In the genomic region with DNA sequence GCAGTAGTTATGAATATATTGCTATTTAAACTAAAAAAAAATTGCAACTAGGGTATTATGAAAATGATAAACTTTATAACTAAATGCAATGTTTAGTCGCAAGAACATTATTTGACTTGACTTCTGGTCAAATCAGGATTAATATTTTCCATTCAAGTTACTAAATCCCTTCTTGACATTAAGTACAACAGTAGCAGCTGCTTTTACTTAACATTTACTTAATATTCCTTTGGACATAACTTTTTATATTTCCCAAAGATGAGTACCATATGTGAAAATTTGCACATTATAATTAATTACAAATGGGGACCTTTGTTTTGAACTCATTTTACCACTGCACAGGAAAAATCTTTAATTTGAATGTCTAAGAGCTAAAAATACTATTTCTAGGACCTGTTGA, we compare ENCODE assay signal across 22 cellular contexts.
DNase-seq lines count a peak whose midpoint lies in the region; ATAC-seq, FAIRE-seq and TF ChIP-seq lines count a peak whose summit lies in the region.
"Had no signal": no experiment of that assay in that cellular context is flagged by ENCODE, and none has a peak within 500 bp of the region (broad histone marks: within the 10 kb centered on the region; RNA-seq: fewer than 3 reads in every experiment).

No MANE protein-coding gene starts in this region.

- DNase-seq in AG10803 (ENCODE audit: low read depth) (peak; percentile 28), SK-N-MC (ENCODE audit: low read depth, low spot score) (no peak), endothelial cell (ENCODE audit: low spot score) (no peak), small intestine (no peak), left colon (no peak), MCF 10A (ENCODE audit: unreplicated experiment) (no peak)
- DNase-seq in activated CD4-positive, alpha-beta T cell treated with anti-CD3 and anti-CD28 coated beads, Interleukin-2, amount 10 ng/mL, durations not matched to agents 7 days and 5 days: no peak
- DNase-seq: 8988T; Caco-2; CD4-positive, CD25-positive, alpha-beta regulatory T cell; CD8-positive, alpha-beta T cell; DMS153; DND-41; GDM1; GM23248; H7; HCEC 1CT had no signal

- CTCF ChIA-PET in MCF 10A (lab: Yijun Ruan, JAX): interaction anchor here (0.5 to 1.6 kb wide), 3 partner anchors 9 to 630 kb away, joined by 3 to 4 read pairs (median 3); no protein-coding TSS in a partner anchor
- CTCF ChIA-PET in activated CD4-positive, alpha-beta T cell treated with anti-CD3 and anti-CD28 coated beads, Interleukin-2, amount 10 ng/mL, durations not matched to agents 7 days and 5 days (lab: Charles Lee): no interaction called here

- H3K9me3 ChIP-seq in SK-N-MC (ENCODE audit: low read depth, low read length): no peaks in the 10 kb centered on the region
- H3K9me3 ChIP-seq in small intestine (ENCODE audit: control insufficient read depth, low read depth): no peaks in the 10 kb centered on the region
- H3K9me3 ChIP-seq: Caco-2 had no signal

- H3K27ac Mint-ChIP-seq in endothelial cell (ENCODE audit: unreplicated experiment) (peak overlapping the region; percentile 26), MCF 10A (ENCODE audit: low read depth, unreplicated experiment) (no peak overlapping the region)
- H3K27ac Mint-ChIP-seq in activated CD4-positive, alpha-beta T cell treated with anti-CD3 and anti-CD28 coated beads, Interleukin-2, amount 10 ng/mL, durations not matched to agents 7 days and 5 days: no peak overlapping the region
- H3K27ac Mint-ChIP-seq: B cell; CD4-positive, CD25-positive, alpha-beta regulatory T cell; CD8-positive, alpha-beta T cell had no signal

- no peak for ATAC-seq in left colon
- ATAC-seq: CD8-positive, alpha-beta T cell had no signal

- H3K4me3 ChIP-seq in AG10803 (ENCODE audit: low read length) (no peak overlapping the region), SK-N-MC (peak overlapping the region; percentile 22; the same call in 1 of the 2 replicates), small intestine (ENCODE audit: low read depth in 1 of 2, low read length in 2 of 2) (no peak overlapping the region)
- H3K4me3 ChIP-seq: BLaER1, GM23248 had no signal

- H3K27me3 ChIP-seq in small intestine (ENCODE audit: control insufficient read depth in 2 of 2, insufficient read depth in 2 of 2, low read length in 2 of 2): no peaks in the 10 kb centered on the region
- H3K27me3 ChIP-seq: BLaER1 had no signal

- H3K36me3 Mint-ChIP-seq in endothelial cell (ENCODE audit: low read depth, unreplicated experiment) (peaks cover 3% of the 10 kb centered on the region), MCF 10A (ENCODE audit: insufficient read depth, unreplicated experiment) (peaks cover 30% of the 10 kb centered on the region)
- peaks cover 32% of the 10 kb centered on the region for H3K36me3 Mint-ChIP-seq in activated CD4-positive, alpha-beta T cell treated with anti-CD3 and anti-CD28 coated beads, Interleukin-2, amount 10 ng/mL, durations not matched to agents 7 days and 5 days (ENCODE audit: low read depth)

- peaks cover 46% of the 10 kb centered on the region for H3K36me3 ChIP-seq in SK-N-MC (ENCODE audit: insufficient read depth, low read length)
- no peaks in the 10 kb centered on the region for H3K36me3 ChIP-seq in small intestine (ENCODE audit: control insufficient read depth in 2 of 2, insufficient read depth in 2 of 2, low read length in 2 of 2)

- BruUV-seq in MCF 10A (replicated peaks; lab: Mats Ljungman, UMichigan): no TSS peak

- peak overlapping the region; percentile 50; the same call in 1 of the 2 replicates for H3K27ac ChIP-seq in SK-N-MC
- H3K27ac ChIP-seq in small intestine (ENCODE audit: low read depth in 1 of 2, low read length in 1 of 2): no peak overlapping the region
- H3K27ac ChIP-seq: BLaER1, C4-2B, GM23248 had no signal

- no peak overlapping the region for H3K9ac ChIP-seq in SK-N-MC (ENCODE audit: insufficient read length)
- H3K9ac ChIP-seq: BLaER1, GM23248 had no signal

- H3K9me3 Mint-ChIP-seq in endothelial cell (ENCODE audit: unreplicated experiment) (no peaks in the 10 kb centered on the region), MCF 10A (ENCODE audit: unreplicated experiment) (no peaks in the 10 kb centered on the region)
- peaks cover 6% of the 10 kb centered on the region for H3K9me3 Mint-ChIP-seq in activated CD4-positive, alpha-beta T cell treated with anti-CD3 and anti-CD28 coated beads, Interleukin-2, amount 10 ng/mL, durations not matched to agents 7 days and 5 days
- H3K9me3 Mint-ChIP-seq: CD8-positive, alpha-beta T cell had no signal

- peak; percentile 15 for FAIRE-seq in small intestine (lab: Jason Lieb, UNC)
- FAIRE-seq: GM12891, H1 had no signal

- 68 to 90% (median 82%) methylated on average over 1 of the region's 1 CpG for WGBS in small intestine, 3 donors

- no peaks in the 10 kb centered on the region for H3K4me1 ChIP-seq in small intestine (ENCODE audit: control insufficient read depth in 2 of 2, insufficient read depth in 1 of 2, low read depth in 1 of 2, low read length in 1 of 2)
- H3K4me1 ChIP-seq: BLaER1, Caco-2 had no signal

- H3K4me3 Mint-ChIP-seq in endothelial cell (ENCODE audit: unreplicated experiment): no peak overlapping the region
- H3K4me3 Mint-ChIP-seq in MCF 10A (ENCODE audit: unreplicated experiment): no peak overlapping the region
- H3K4me3 Mint-ChIP-seq in activated CD4-positive, alpha-beta T cell treated with anti-CD3 and anti-CD28 coated beads, Interleukin-2, amount 10 ng/mL, durations not matched to agents 7 days and 5 days: no peak overlapping the region
- H3K4me3 Mint-ChIP-seq: B cell; CD4-positive, CD25-positive, alpha-beta regulatory T cell; CD8-positive, alpha-beta T cell had no signal

- intact Hi-C loops in left colon (cut with DNase I, micrococcal nuclease) (no loop called here), MCF 10A (cut with micrococcal nuclease) (no loop called here)

- no peak for TF ChIP-seq CTCF in AG10803 (conservative IDR thresholded peaks at IDR 0.05; ENCODE audit: low read length)
- TF ChIP-seq CTCF in endothelial cell (IDR thresholded peaks at IDR 0.05; ENCODE audit: unreplicated experiment): no peak
- TF ChIP-seq CTCF in MCF 10A (IDR thresholded peaks at IDR 0.05; ENCODE audit: unreplicated experiment): no peak

- peaks cover 8% of the 10 kb centered on the region for H3K4me1 Mint-ChIP-seq in endothelial cell (ENCODE audit: unreplicated experiment)
- peaks cover 5% of the 10 kb centered on the region for H3K4me1 Mint-ChIP-seq in MCF 10A (ENCODE audit: insufficient read depth, unreplicated experiment)
- no peaks in the 10 kb centered on the region for H3K4me1 Mint-ChIP-seq in activated CD4-positive, alpha-beta T cell treated with anti-CD3 and anti-CD28 coated beads, Interleukin-2, amount 10 ng/mL, durations not matched to agents 7 days and 5 days
- H3K4me1 Mint-ChIP-seq: B cell had no signal

- H3K27me3 Mint-ChIP-seq in endothelial cell (ENCODE audit: unreplicated experiment) (peaks cover 1% of the 10 kb centered on the region), MCF 10A (ENCODE audit: insufficient read depth, unreplicated experiment) (no peaks in the 10 kb centered on the region)
- H3K27me3 Mint-ChIP-seq in activated CD4-positive, alpha-beta T cell treated with anti-CD3 and anti-CD28 coated beads, Interleukin-2, amount 10 ng/mL, durations not matched to agents 7 days and 5 days: no peaks in the 10 kb centered on the region
- H3K27me3 Mint-ChIP-seq: B cell; CD4-positive, CD25-positive, alpha-beta regulatory T cell had no signal

- POLR2A ChIA-PET in MCF 10A (lab: Yijun Ruan, JAX): interaction anchor here (0.8 kb wide), 1 partner anchor 74 kb away, joined by 3 read pairs; the partner anchor contains the start of genes ORMDL1 and PMS1
- POLR2A ChIA-PET in activated CD4-positive, alpha-beta T cell treated with anti-CD3 and anti-CD28 coated beads, Interleukin-2, amount 10 ng/mL, durations not matched to agents 7 days and 5 days (lab: Charles Lee): no interaction called here
